Comparison of ENCODE assay signal across 1 cellular context in genomic region chr17:8029121-8029520, GRCh38.
TF ChIP-seq lines count a peak whose summit lies in the region.

No MANE protein-coding gene starts in this region.

TF ChIP-seq in WTC11, 78 proteins besides CTCF, POLR2A, EP300 and RAD21 (continued from another document):
- TF ChIP-seq, protein P1, sequence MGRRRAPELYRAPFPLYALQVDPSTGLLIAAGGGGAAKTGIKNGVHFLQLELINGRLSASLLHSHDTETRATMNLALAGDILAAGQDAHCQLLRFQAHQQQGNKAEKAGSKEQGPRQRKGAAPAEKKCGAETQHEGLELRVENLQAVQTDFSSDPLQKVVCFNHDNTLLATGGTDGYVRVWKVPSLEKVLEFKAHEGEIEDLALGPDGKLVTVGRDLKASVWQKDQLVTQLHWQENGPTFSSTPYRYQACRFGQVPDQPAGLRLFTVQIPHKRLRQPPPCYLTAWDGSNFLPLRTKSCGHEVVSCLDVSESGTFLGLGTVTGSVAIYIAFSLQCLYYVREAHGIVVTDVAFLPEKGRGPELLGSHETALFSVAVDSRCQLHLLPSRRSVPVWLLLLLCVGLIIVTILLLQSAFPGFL (CRISPR knock-in tag; IDR thresholded peaks at IDR 0.05; ENCODE audit: borderline replicate concordance), result no peak
- TF ChIP-seq, protein P2, sequence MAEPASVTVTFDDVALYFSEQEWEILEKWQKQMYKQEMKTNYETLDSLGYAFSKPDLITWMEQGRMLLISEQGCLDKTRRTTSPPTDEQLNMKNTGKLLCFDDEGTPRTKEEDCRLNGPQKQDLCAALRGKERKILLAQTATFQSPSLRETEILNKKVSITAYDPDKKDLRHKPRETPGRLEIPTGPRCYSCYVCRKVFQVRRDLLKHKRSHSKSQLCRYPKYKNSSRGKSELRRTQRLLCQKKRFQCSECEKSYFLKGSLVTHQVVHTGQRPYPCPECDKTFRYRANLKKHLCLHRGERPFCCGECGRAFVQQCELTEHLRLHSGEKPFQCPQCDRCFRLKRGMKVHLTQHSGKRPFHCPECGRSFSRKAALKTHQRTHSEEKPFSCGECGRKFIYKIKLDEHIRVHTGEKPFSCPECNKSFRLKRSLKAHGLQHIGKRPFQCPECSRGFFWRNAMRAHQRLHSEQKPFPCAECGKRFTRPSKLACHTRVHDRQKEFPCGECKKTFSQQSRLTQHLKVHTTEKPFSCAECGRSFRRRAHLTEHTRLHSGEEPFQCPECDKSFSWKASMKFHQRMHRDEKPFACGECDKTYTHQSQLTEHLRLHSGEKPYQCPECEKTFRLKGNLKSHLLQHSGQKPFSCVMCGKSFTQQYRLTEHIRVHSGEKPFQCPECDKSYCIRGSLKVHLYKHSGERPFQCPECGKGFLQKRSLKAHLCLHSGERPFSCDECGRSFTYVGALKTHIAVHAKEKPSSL (CRISPR knock-in tag; conservative IDR thresholded peaks at IDR 0.05), result no peak
- TF ChIP-seq, protein P3, sequence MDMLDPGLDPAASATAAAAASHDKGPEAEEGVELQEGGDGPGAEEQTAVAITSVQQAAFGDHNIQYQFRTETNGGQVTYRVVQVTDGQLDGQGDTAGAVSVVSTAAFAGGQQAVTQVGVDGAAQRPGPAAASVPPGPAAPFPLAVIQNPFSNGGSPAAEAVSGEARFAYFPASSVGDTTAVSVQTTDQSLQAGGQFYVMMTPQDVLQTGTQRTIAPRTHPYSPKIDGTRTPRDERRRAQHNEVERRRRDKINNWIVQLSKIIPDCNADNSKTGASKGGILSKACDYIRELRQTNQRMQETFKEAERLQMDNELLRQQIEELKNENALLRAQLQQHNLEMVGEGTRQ (CRISPR knock-in tag; IDR thresholded peaks at IDR 0.05), result no peak
- no peak for TF ChIP-seq JUN (CRISPR knock-in tag; IDR thresholded peaks at IDR 0.05)
